9 cellular contexts compared by ENCODE assay signal in the genomic region with DNA sequence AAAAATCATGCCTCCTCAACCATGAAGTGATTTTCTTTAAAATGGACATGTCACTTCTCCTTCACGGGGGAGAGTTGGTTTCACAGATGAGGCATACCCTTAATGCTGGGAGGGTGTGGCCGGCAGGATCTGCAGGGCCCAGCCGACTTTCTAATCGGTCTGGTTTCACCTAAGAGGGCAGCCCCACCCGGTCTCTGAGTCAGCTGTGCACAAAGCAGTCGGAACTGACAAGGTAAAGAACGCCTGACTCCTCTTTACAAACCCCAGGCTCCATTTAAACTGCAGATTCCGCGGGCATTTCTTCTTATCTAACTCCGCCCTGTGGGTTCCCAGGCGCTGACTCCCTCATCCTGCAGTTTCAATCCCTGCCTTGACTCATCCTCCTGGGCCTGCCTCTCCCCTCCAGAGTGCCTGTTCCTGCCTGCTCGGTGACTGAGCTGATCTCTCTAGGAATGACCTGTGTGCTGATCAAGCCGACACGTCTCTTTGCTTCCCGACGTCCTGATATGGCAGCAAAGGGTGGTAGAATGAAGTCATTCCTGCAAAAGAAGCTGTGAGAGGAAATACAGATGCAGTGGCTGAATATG.
DNase-seq lines count a peak whose midpoint lies in the region; ATAC-seq, FAIRE-seq and TF ChIP-seq lines count a peak whose summit lies in the region.
"Had no signal": no experiment of that assay in that cellular context is flagged by ENCODE, and none has a peak within 500 bp of the region (broad histone marks: within the 10 kb centered on the region; RNA-seq: fewer than 3 reads in every experiment).

No MANE protein-coding gene starts in this region.

- no peak overlapping the region for H3K23ac ChIP-seq in H1 (ENCODE audit: insufficient read length)

- no peaks in the 10 kb centered on the region for H3K9me2 ChIP-seq in Karpas-422 (replicated peaks; ENCODE audit: insufficient read depth, low read length)

- H3K27me3 ChIP-seq in Karpas-422 (ENCODE audit: low read length) = no peaks in the 10 kb centered on the region
- no peaks in the 10 kb centered on the region; a peak in 1 of 7 replicates for H3K27me3 ChIP-seq in H1 (replicated peaks in 1 of 4; ENCODE audit: control insufficient read depth in 3 of 4, extremely low read depth in 1 of 4, insufficient read depth in 3 of 4, low read length in 3 of 4)

- CTCF ChIA-PET in H1 (lab: Charles Lee; ENCODE audit: partially characterized antibody) = interaction anchor here (1.1 to 1.4 kb wide), 3 partner anchors 16 to 64 kb away, joined by 3 to 4 read pairs (median 3); no protein-coding TSS in a partner anchor

- no peaks in the 10 kb centered on the region for H3K23me2 ChIP-seq in H1 (ENCODE audit: low read depth, low read length)

- no peak overlapping the region for H2BK12ac ChIP-seq in H1 (ENCODE audit: low read depth, low read length)

- peak in 1 of 2 experiments; percentile 28; a peak in 3 of 4 replicates for TF ChIP-seq RAD21 in H1 (IDR thresholded peaks at IDR 0.05 in 1 of 2, conservative IDR thresholded peaks at IDR 0.05 in 1 of 2; ENCODE audit: low read depth in 2 of 2, low read length in 2 of 2)

- H4K20me1 ChIP-seq in Karpas-422 (ENCODE audit: insufficient read depth, low read depth, low read length) (no peaks in the 10 kb centered on the region), H1 (replicated peaks in 1 of 2; ENCODE audit: control insufficient read depth in 1 of 2, insufficient read depth in 2 of 2, low read length in 2 of 2) (no peaks in the 10 kb centered on the region)

- H3K79me2 ChIP-seq in Karpas-422 (ENCODE audit: low read length) = no peaks in the 10 kb centered on the region
- H3K79me2 ChIP-seq in H1 (ENCODE audit: control insufficient read depth in 1 of 2, insufficient read depth in 2 of 2, low read length in 2 of 2) = no peaks in the 10 kb centered on the region

- H3K27ac Mint-ChIP-seq in neural crest cell (ENCODE audit: unreplicated experiment) = peak overlapping the region; percentile 15
- H3K27ac Mint-ChIP-seq in natural killer cell treated with Interleukin-12 subunit alpha and Interleukin-12 subunit beta and Interleukin-15 and Interleukin-18, amount 100 ng/mL, for 72 hours = no peak overlapping the region

- DNase-seq in Karpas-422 (peak; percentile 49), H1 (ENCODE audit: low read depth in 1 of 2, low spot score in 2 of 2) (peak; percentile 58 to 70), neural crest cell (ENCODE audit: low read depth, low spot score) (no peak), NCI-H1092 treated with DMSO at 0.1 percent for 48 hours (lab: John Stamatoyannopoulos, UW) (no peak)
- no peak for DNase-seq in activated CD4-positive, alpha-beta T cell treated with anti-CD3 and anti-CD28 coated beads for 48 hours
- DNase-seq in natural killer cell treated with Interleukin-12 subunit alpha and Interleukin-12 subunit beta and Interleukin-15 and Interleukin-18, amount 100 ng/mL, for 72 hours (ENCODE audit: low spot score) = no peak

- WGBS in H1 (ENCODE audit: extremely low coverage in 1 of 2, insufficient coverage in 1 of 2, insufficient read length in 1 of 2, insufficient replicate concordance in 2 of 2, low coverage in 1 of 2, low lambda C conversion rate in 2 of 2, missing lambda C conversion rate in 1 of 2), 2 experiments = 48% methylated on average over 16 of the region's 16 CpGs; no CpG with 5 or more reads in 1 of the 2 experiments

- no peak overlapping the region for H2BK120ac ChIP-seq in H1 (replicated peaks; ENCODE audit: low read depth, low read length)

- H3K4me3 ChIP-seq in Karpas-422 (ENCODE audit: low read length) = no peak overlapping the region
- H3K4me3 ChIP-seq in H1 (ENCODE audit: extremely low read depth in 1 of 4, insufficient read depth in 2 of 4, low read depth in 3 of 4, low read length in 4 of 4) = no peak overlapping the region

- no peak for FAIRE-seq in H1 (lab: Jason Lieb, UNC)
- FAIRE-seq: islet of Langerhans had no signal

- H3K9ac ChIP-seq in Karpas-422 (ENCODE audit: low read length) (no peak overlapping the region), H1 (replicated peaks in 1 of 4; ENCODE audit: extremely low read depth in 1 of 4, low read depth in 3 of 4, low read length in 3 of 4) (no peak overlapping the region)

- POLR2A ChIA-PET in H1 (lab: Charles Lee; ENCODE audit: partially characterized antibody) = no interaction called here

- TF ChIP-seq CTCF in H1 (IDR thresholded peaks at IDR 0.05; ENCODE audit: control extremely low read depth in 1 of 3, insufficient read depth in 1 of 3, low read depth in 1 of 3, low read length in 3 of 3) (no peak), neural crest cell (conservative IDR thresholded peaks at IDR 0.05) (no peak)

- no peaks in the 10 kb centered on the region for H3K36me3 Mint-ChIP-seq in neural crest cell (ENCODE audit: low read depth)
- H3K36me3 Mint-ChIP-seq in natural killer cell treated with Interleukin-12 subunit alpha and Interleukin-12 subunit beta and Interleukin-15 and Interleukin-18, amount 100 ng/mL, for 72 hours = no peaks in the 10 kb centered on the region

- peaks cover 41% of the 10 kb centered on the region for H3K4me1 Mint-ChIP-seq in neural crest cell
- H3K4me1 Mint-ChIP-seq in natural killer cell treated with Interleukin-12 subunit alpha and Interleukin-12 subunit beta and Interleukin-15 and Interleukin-18, amount 100 ng/mL, for 72 hours (ENCODE audit: low read depth in 2 of 2) = no peaks in the 10 kb centered on the region

- H3K4me2 ChIP-seq in Karpas-422 (ENCODE audit: low read depth, low read length, poor library complexity, severe bottlenecking) (no peak overlapping the region), H1 (ENCODE audit: insufficient read depth in 1 of 2, low read depth in 2 of 2, low read length in 2 of 2) (peak overlapping the region; percentile 9 to 11; a peak in 2 of 4 replicates)

- H3K14ac ChIP-seq in H1 (ENCODE audit: insufficient read length) = no peak overlapping the region

- H3K18ac ChIP-seq in H1 (ENCODE audit: extremely low read depth, low read length) = no peak overlapping the region

- no peak overlapping the region for H2AK5ac ChIP-seq in H1 (ENCODE audit: low read depth, low read length)

- no peak overlapping the region for H2BK15ac ChIP-seq in H1 (ENCODE audit: low read length)

- H3K4me3 Mint-ChIP-seq in neural crest cell = no peak overlapping the region
- H3K4me3 Mint-ChIP-seq in natural killer cell treated with Interleukin-12 subunit alpha and Interleukin-12 subunit beta and Interleukin-15 and Interleukin-18, amount 100 ng/mL, for 72 hours = no peak overlapping the region

- no peak overlapping the region for H2BK20ac ChIP-seq in H1 (ENCODE audit: low read length)

- no peaks in the 10 kb centered on the region for H3K79me1 ChIP-seq in H1 (ENCODE audit: low read depth, low read length)

- H4K8ac ChIP-seq in H1 (ENCODE audit: extremely low read depth, insufficient read depth, low read length) = no peak overlapping the region

- H2AFZ ChIP-seq in Karpas-422 (ENCODE audit: low read length) (no peak overlapping the region), H1 (ENCODE audit: low read length) (peak overlapping the region; percentile 87)

- no peak overlapping the region for H2BK5ac ChIP-seq in H1 (ENCODE audit: low read depth, low read length)

- no peak overlapping the region for H4K91ac ChIP-seq in H1 (replicated peaks; ENCODE audit: insufficient read length, low read length)

- H3K56ac ChIP-seq in H1 (replicated peaks; ENCODE audit: insufficient read length, low read depth, low read length) = no peak overlapping the region

- no peaks in the 10 kb centered on the region for H3K9me3 ChIP-seq in Karpas-422 (ENCODE audit: low read length)
- H3K9me3 ChIP-seq in H1 (ENCODE audit: insufficient read depth in 2 of 2, low read depth in 1 of 2, low read length in 1 of 2) = no peaks in the 10 kb centered on the region

- H3K27ac ChIP-seq in Karpas-422 (ENCODE audit: low read length) (no peak overlapping the region), H1 (ENCODE audit: low read depth, low read length) (no peak overlapping the region)

- H3K36me3 ChIP-seq in Karpas-422 (ENCODE audit: insufficient read depth, low read length) (no peaks in the 10 kb centered on the region), H1 (ENCODE audit: control insufficient read depth in 2 of 4, insufficient read depth in 4 of 4, low read length in 3 of 4) (no peaks in the 10 kb centered on the region)

- H3K4ac ChIP-seq in H1 (replicated peaks; ENCODE audit: insufficient read length, low read depth, low read length) = no peak overlapping the region

- peaks cover 6% of the 10 kb centered on the region for H3K27me3 Mint-ChIP-seq in neural crest cell (ENCODE audit: low read depth)
- H3K27me3 Mint-ChIP-seq in natural killer cell treated with Interleukin-12 subunit alpha and Interleukin-12 subunit beta and Interleukin-15 and Interleukin-18, amount 100 ng/mL, for 72 hours = peaks cover 4 to 8% of the 10 kb centered on the region in 2 donors

- TF ChIP-seq POLR2A in GM18505 (IDR thresholded peaks at IDR 0.05; ENCODE audit: borderline replicate concordance, extremely low read depth, insufficient read depth, insufficient read length) (no peak), H1 (IDR thresholded peaks at IDR 0.05; ENCODE audit: control extremely low read depth in 1 of 2, low read depth in 2 of 2, low read length in 2 of 2) (no peak)

- H3K9me3 Mint-ChIP-seq in neural crest cell = no peaks in the 10 kb centered on the region
- H3K9me3 Mint-ChIP-seq in natural killer cell treated with Interleukin-12 subunit alpha and Interleukin-12 subunit beta and Interleukin-15 and Interleukin-18, amount 100 ng/mL, for 72 hours = no peaks in the 10 kb centered on the region

- TF ChIP-seq EP300 in H1 (IDR thresholded peaks at IDR 0.05; ENCODE audit: borderline replicate concordance in 1 of 2, low read depth in 2 of 2, low read length in 2 of 2) = no peak

- no peak overlapping the region for H4K5ac ChIP-seq in H1 (ENCODE audit: insufficient read length, low read depth, low read length)

- ATAC-seq in GM18505 (IDR thresholded peaks at IDR 0.05; ENCODE audit: unreplicated experiment) = peak; percentile 85
- no peak for ATAC-seq in HG02840 (IDR thresholded peaks at IDR 0.05; ENCODE audit: low FRiP score, unreplicated experiment)
- ATAC-seq in natural killer cell treated with Interleukin-12 subunit alpha and Interleukin-12 subunit beta and Interleukin-15 and Interleukin-18, amount 100 ng/mL, for 72 hours = no peak

- peaks cover 3% of the 10 kb centered on the region; the same call in 1 of the 2 replicates for H3K4me1 ChIP-seq in Karpas-422 (ENCODE audit: low read length)
- peaks cover 0 to 9% (median 1%) of the 10 kb centered on the region in 4 experiments; a peak in 3 of 7 replicates for H3K4me1 ChIP-seq in H1 (replicated peaks in 1 of 4; ENCODE audit: control insufficient read depth in 3 of 4, insufficient read depth in 4 of 4, low read length in 3 of 4)

TF ChIP-seq in H1, 55 proteins besides CTCF, POLR2A, EP300 and RAD21:
- TF ChIP-seq CHD1 (IDR thresholded peaks at IDR 0.05; ENCODE audit: low read depth, low read length) (no peak), SAP30 (IDR thresholded peaks at IDR 0.05; ENCODE audit: insufficient read depth, insufficient replicate concordance, low read length) (no peak), TBP (IDR thresholded peaks at IDR 0.05; ENCODE audit: low read depth, low read length) (peak; percentile 30; the same call in 1 of the 2 replicates)

Comparison
In these comparisons a context has a peak if more than half of its experiments do, and no peak if none do; other contexts are left out.
1. DNase-seq: peak in Karpas-422 (single experiment) and H1 (2 of 2); none in neural crest cell (single experiment), activated CD4-positive, alpha-beta T cell treated with anti-CD3 and anti-CD28 coated beads for 48 hours (single experiment), natural killer cell treated with Interleukin-12 subunit alpha and Interleukin-12 subunit beta and Interleukin-15 and Interleukin-18, amount 100 ng/mL, for 72 hours (single experiment) and NCI-H1092 treated with DMSO at 0.1 percent for 48 hours (single experiment).